ENCODE assay signal across 8 cellular contexts in the genomic region with DNA sequence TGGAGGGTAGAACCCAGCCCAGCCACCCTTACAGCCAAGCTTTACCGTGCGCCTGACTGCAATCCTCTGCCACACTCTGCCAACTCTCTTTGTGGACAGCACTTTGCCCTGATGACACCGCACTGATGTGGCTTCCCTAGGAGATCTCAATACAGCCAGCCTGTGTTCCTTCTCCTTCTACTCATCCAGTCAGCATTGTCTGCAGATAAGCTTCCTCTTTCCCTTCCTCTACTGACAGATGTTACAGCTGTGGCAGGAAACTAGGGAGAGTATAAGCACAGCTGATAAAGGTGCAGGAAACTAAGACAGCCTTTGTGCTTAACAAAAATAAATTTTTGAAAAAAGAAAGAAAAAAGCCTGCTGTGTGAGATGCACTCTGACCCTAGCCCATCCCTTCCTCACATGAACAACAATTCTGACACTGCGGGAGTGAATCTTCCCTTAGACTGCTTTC. TPM values are rescaled to one million over a fixed set of nuclear protein-coding genes. Genes with fewer than 3 reads are reported as not detected.
DNase-seq lines count a peak whose midpoint lies in the region; ATAC-seq and TF ChIP-seq lines count a peak whose summit lies in the region.
"Had no signal": no experiment of that assay in that cellular context is flagged by ENCODE, and none has a peak within 500 bp of the region (broad histone marks: within the 10 kb centered on the region; RNA-seq: fewer than 3 reads in every experiment).

No MANE protein-coding gene starts in this region.

- H3K36me3 Mint-ChIP-seq in naive thymus-derived CD4-positive, alpha-beta T cell: peaks cover 5 to 43% (median 25%) of the 10 kb centered on the region in 5 donors

- CTCF ChIA-PET in naive thymus-derived CD4-positive, alpha-beta T cell (lab: Charles Lee): no interaction called here

- 77 to 80% methylated on average over 4 of the region's 4 CpGs for WGBS in GM23248 (ENCODE audit: low coverage in 1 of 2, low lambda C conversion rate in 2 of 2, missing lambda C conversion rate in 2 of 2), 2 experiments

- peaks cover 0 to 3% (median 0%) of the 10 kb centered on the region in 11 donors for H3K9me3 Mint-ChIP-seq in naive thymus-derived CD4-positive, alpha-beta T cell

- peaks cover 50% of the 10 kb centered on the region for H3F3A ChIP-seq in GM23248 (ENCODE audit: insufficient read depth)

- H4K20me1 ChIP-seq in GM23248 (ENCODE audit: insufficient read depth): no peaks in the 10 kb centered on the region; the same call in 1 of the 2 replicates

- H3K36me3 ChIP-seq in GM23248 (ENCODE audit: low read depth): peaks cover 66% of the 10 kb centered on the region
- H3K36me3 ChIP-seq in naive thymus-derived CD4-positive, alpha-beta T cell (ENCODE audit: control insufficient read depth in 2 of 3, insufficient read depth in 3 of 3, low read length in 3 of 3): peaks cover 5 to 60% (median 14%) of the 10 kb centered on the region in 3 experiments

- H3K27me3 ChIP-seq in GM23248 (replicated peaks; ENCODE audit: insufficient read depth): no peaks in the 10 kb centered on the region
- no peaks in the 10 kb centered on the region for H3K27me3 ChIP-seq in dorsolateral prefrontal cortex
- no peaks in the 10 kb centered on the region for H3K27me3 ChIP-seq in naive thymus-derived CD4-positive, alpha-beta T cell (ENCODE audit: control insufficient read depth in 2 of 2, insufficient read depth in 2 of 2, low read length in 2 of 2)

- H3K9me2 ChIP-seq in GM23248 (ENCODE audit: insufficient read depth): no peaks in the 10 kb centered on the region

- H3K4me3 ChIP-seq in GM23248 (no peak overlapping the region), dorsolateral prefrontal cortex (peak overlapping the region in 1 of 59 donors; percentile 2)
- no peak overlapping the region for H3K4me3 ChIP-seq in naive thymus-derived CD4-positive, alpha-beta T cell (ENCODE audit: low read length)

- H3K27ac ChIP-seq in GM23248: no peak overlapping the region
- H3K27ac ChIP-seq in dorsolateral prefrontal cortex: peak overlapping the region in 30 of 59 donors; percentile 10 to 57 (median 28)
- peak overlapping the region; percentile 23 for H3K27ac ChIP-seq in naive thymus-derived CD4-positive, alpha-beta T cell (ENCODE audit: low read depth, low read length)

- H3K79me2 ChIP-seq in GM23248 (ENCODE audit: insufficient read depth): peaks cover 88% of the 10 kb centered on the region

- H3K9me3 ChIP-seq in GM23248 (ENCODE audit: low read depth): no peaks in the 10 kb centered on the region
- no peaks in the 10 kb centered on the region for H3K9me3 ChIP-seq in naive thymus-derived CD4-positive, alpha-beta T cell (ENCODE audit: control insufficient read depth in 2 of 3, low read length in 3 of 3)

- H2AFZ ChIP-seq in GM23248: no peak overlapping the region

- H3K4me3 Mint-ChIP-seq in naive thymus-derived CD4-positive, alpha-beta T cell: peak overlapping the region in 1 of 10 donors; percentile 26

- in situ Hi-C loops in GM23248 (cut with MboI): no loop called here

- peaks cover 6 to 31% (median 25%) of the 10 kb centered on the region in 7 donors for H3K4me1 Mint-ChIP-seq in naive thymus-derived CD4-positive, alpha-beta T cell

- no peak for TF ChIP-seq CTCF in dorsolateral prefrontal cortex (IDR thresholded peaks at IDR 0.05 in 54 of 56, conservative IDR thresholded peaks at IDR 0.05 in 2 of 56; ENCODE audit: low read depth in 1 of 56, partially characterized antibody in 56 of 56)

- intact Hi-C loops in dorsolateral prefrontal cortex (cut with DNase I): no loop called here
- intact Hi-C loops in naive thymus-derived CD4-positive, alpha-beta T cell (cut with micrococcal nuclease): no loop called here

- H3K4me1 ChIP-seq in GM23248 (ENCODE audit: insufficient read depth): peaks cover 23% of the 10 kb centered on the region
- H3K4me1 ChIP-seq in naive thymus-derived CD4-positive, alpha-beta T cell (ENCODE audit: control insufficient read depth in 2 of 2, insufficient read depth in 2 of 2, low read length in 2 of 2): no peaks in the 10 kb centered on the region

- H3K4me2 ChIP-seq in GM23248 (ENCODE audit: unreplicated experiment): no peak overlapping the region

- H3K9ac ChIP-seq in GM23248: no peak overlapping the region

- POLR2A ChIA-PET in naive thymus-derived CD4-positive, alpha-beta T cell (lab: Charles Lee): interaction anchor here (0.7 to 1.3 kb wide), 3 partner anchors 13 to 41 kb away, joined by 3 read pairs; no protein-coding TSS in a partner anchor

- H3K27me3 Mint-ChIP-seq in naive thymus-derived CD4-positive, alpha-beta T cell: no peaks in the 10 kb centered on the region

- peak; percentile 69 for ATAC-seq in naive thymus-derived CD4-positive, alpha-beta T cell
- no peak for ATAC-seq in GM18517 (IDR thresholded peaks at IDR 0.05; ENCODE audit: unreplicated experiment)

- peak overlapping the region; percentile 38 to 90 (median 82) for H3K27ac Mint-ChIP-seq in naive thymus-derived CD4-positive, alpha-beta T cell

- DNase-seq in GM23248 (peak; percentile 30), OCI-M2 (lab: John Stamatoyannopoulos, UW; ENCODE audit: unreplicated experiment) (peak; percentile 16), dorsolateral prefrontal cortex (no peak), ecto neural progenitor cell (ENCODE audit: low spot score) (no peak), NK-92 (lab: John Stamatoyannopoulos, UW; ENCODE audit: unreplicated experiment) (no peak)
- DNase-seq in naive thymus-derived CD4-positive, alpha-beta T cell: peak in 1 of 9 donors; percentile 7
- DNase-seq: SHP77 had no signal

RNA-seq across cellular contexts. Expression of a gene that starts 25.0 kb away (rescaled TPM):
- total RNA-seq in GM23248 (2014; rRNA removed; shearing (Covaris generic)): 5.1 and 7.3 TPM in 2 replicates
- polyA plus RNA-seq in GM23248 (2016; fragmentation: Nextera tagmentation; extraction: Ambion mirVana): 7.9 and 10.7 TPM in 2 replicates
- 10 to 100 TPM; 23.2 to 57.6 (median 40.4) TPM for total RNA-seq in dorsolateral prefrontal cortex
- total RNA-seq in naive thymus-derived CD4-positive, alpha-beta T cell: 10 to 100 TPM in 4 of 5 experiments, 1 to 10 TPM in 1; 8.5 to 52.0 (median 20.8) TPM
- polyA plus RNA-seq in naive thymus-derived CD4-positive, alpha-beta T cell: 10 to 100 TPM; 25.6 to 36.0 TPM

RNA-seq across cellular contexts. Expression of a gene that starts 48.6 kb away (rescaled TPM):
- 119 and 120 TPM in 2 replicates for total RNA-seq in GM23248 (2014; rRNA removed; shearing (Covaris generic))
- 299 and 303 TPM in 2 replicates for polyA plus RNA-seq in GM23248 (2016; fragmentation: Nextera tagmentation; extraction: Ambion mirVana)
- 100 to 1,000 TPM in 112 of 120 experiments, 10 to 100 TPM in 8; 87.4 to 171 (median 127) TPM for total RNA-seq in dorsolateral prefrontal cortex
- 10 to 100 TPM; 48.8 to 78.6 (median 65.8) TPM for total RNA-seq in naive thymus-derived CD4-positive, alpha-beta T cell
- polyA plus RNA-seq in naive thymus-derived CD4-positive, alpha-beta T cell: 10 to 100 TPM; 53.6 to 61.4 TPM

Comparison
In these comparisons a context has a peak if more than half of its experiments do, and no peak if none do; other contexts are left out.
1. DNase-seq: peak in GM23248 (single experiment) and OCI-M2 (single experiment); none in dorsolateral prefrontal cortex (0 of 10), ecto neural progenitor cell (single experiment) and NK-92 (single experiment).